In genomic region chr18:45666006-45666405, GRCh38 we compare ENCODE assay signal across 1 cellular context.
TF ChIP-seq lines count a peak whose summit lies in the region.

No MANE protein-coding gene starts in this region.

TF ChIP-seq in H1, 55 proteins besides CTCF, POLR2A, EP300 and RAD21:
- TF ChIP-seq SP4 (IDR thresholded peaks at IDR 0.05; ENCODE audit: low read length) (no peak), SIX5 (IDR thresholded peaks at IDR 0.05; ENCODE audit: low read depth, low read length) (no peak), POLR2AphosphoS5 (IDR thresholded peaks at IDR 0.05; ENCODE audit: low read depth, low read length) (no peak), CHD7 (IDR thresholded peaks at IDR 0.05; ENCODE audit: insufficient replicate concordance, low read length) (no peak), SRF (IDR thresholded peaks at IDR 0.05; ENCODE audit: low read depth, low read length) (no peak), CTBP2 (IDR thresholded peaks at IDR 0.05; ENCODE audit: borderline replicate concordance, insufficient read depth, insufficient read length, low read length) (no peak), JUN (IDR thresholded peaks at IDR 0.05; ENCODE audit: low read depth, low read length) (no peak)
